Comparison of ENCODE assay signal across 18 cellular contexts in genomic region chr1:71296551-71296950, GRCh38.
"Had no signal": no experiment of that assay in that cellular context is flagged by ENCODE, and none has a peak within 500 bp of the region (broad histone marks: within the 10 kb centered on the region; RNA-seq: fewer than 3 reads in every experiment).

No MANE protein-coding gene starts in this region.

- H3K27ac ChIP-seq: epithelial cell of prostate, transverse colon, WERI-Rb-1 had no signal

- H3K4me1 Mint-ChIP-seq: immature natural killer cell; naive thymus-derived CD8-positive, alpha-beta T cell; stimulated activated naive B cell treated with anti-CD40 and anti-IgM and Interleukin-4, amounts not matched to agents 10 μg/mL and 1 μg/mL and 100 μg/mL, for 72 hours had no signal

- DNase-seq: activated CD4-positive, alpha-beta T cell treated with anti-CD3 and anti-CD28 coated beads for 4 hours; activated naive CD4-positive, alpha-beta T cell; central memory CD4-positive, alpha-beta T cell; effector memory CD4-positive, alpha-beta T cell; glutamatergic neuron; immature natural killer cell; left colon; naive thymus-derived CD8-positive, alpha-beta T cell; posterior cingulate gyrus; right cardiac atrium; stimulated activated CD4-positive, alpha-beta T cell treated with anti-CD3 and anti-CD28 coated beads, Interleukin-1b, Interleukin-23, amount 100 ng/mL, for 48 hours; stimulated activated naive B cell treated with anti-CD40 and anti-IgM and Interleukin-4, amounts not matched to agents 10 μg/mL and 1 μg/mL and 100 μg/mL, for 72 hours; T-helper 9 cell; transverse colon; WERI-Rb-1 had no signal

- H3K36me3 Mint-ChIP-seq: stimulated activated naive B cell treated with anti-CD40 and anti-IgM and Interleukin-4, amounts not matched to agents 10 μg/mL and 1 μg/mL and 100 μg/mL, for 72 hours had no signal

- H3K27me3 Mint-ChIP-seq: stimulated activated naive B cell treated with anti-CD40 and anti-IgM and Interleukin-4, amounts not matched to agents 10 μg/mL and 1 μg/mL and 100 μg/mL, for 72 hours had no signal

- H3K4me3 Mint-ChIP-seq: activated T-helper 1 cell treated with anti-CD3 and anti-CD28 coated beads, Interleukin-12 subunit alpha, Interleukin-12 subunit beta, Interleukin-2, Interleukin-4 antibody, amounts not matched to agents 30 ng/mL and 10 ng/mL and 1 ng/mL, durations not matched to agents 14 hours and 24 hours and 36 hours; immature natural killer cell; naive thymus-derived CD8-positive, alpha-beta T cell; stimulated activated naive B cell treated with anti-CD40 and anti-IgM and Interleukin-4, amounts not matched to agents 10 μg/mL and 1 μg/mL and 100 μg/mL, for 72 hours had no signal

- H3K27ac Mint-ChIP-seq: activated T-helper 1 cell treated with anti-CD3 and anti-CD28 coated beads, Interleukin-12 subunit alpha, Interleukin-12 subunit beta, Interleukin-2, Interleukin-4 antibody, amounts not matched to agents 30 ng/mL and 10 ng/mL and 1 ng/mL, durations not matched to agents 14 hours and 24 hours and 36 hours; immature natural killer cell; naive thymus-derived CD8-positive, alpha-beta T cell; stimulated activated naive B cell treated with anti-CD40 and anti-IgM and Interleukin-4, amounts not matched to agents 10 μg/mL and 1 μg/mL and 100 μg/mL, for 72 hours had no signal

- FAIRE-seq: astrocyte had no signal

- H3K4me1 ChIP-seq: transverse colon had no signal

- H3K9me3 ChIP-seq: transverse colon had no signal

- H3K4me3 ChIP-seq: transverse colon had no signal

- H3K36me3 ChIP-seq: transverse colon, WERI-Rb-1 had no signal

- H3K27me3 ChIP-seq: transverse colon had no signal
